ENCODE assay signal across 1 cellular context in the genomic region with DNA sequence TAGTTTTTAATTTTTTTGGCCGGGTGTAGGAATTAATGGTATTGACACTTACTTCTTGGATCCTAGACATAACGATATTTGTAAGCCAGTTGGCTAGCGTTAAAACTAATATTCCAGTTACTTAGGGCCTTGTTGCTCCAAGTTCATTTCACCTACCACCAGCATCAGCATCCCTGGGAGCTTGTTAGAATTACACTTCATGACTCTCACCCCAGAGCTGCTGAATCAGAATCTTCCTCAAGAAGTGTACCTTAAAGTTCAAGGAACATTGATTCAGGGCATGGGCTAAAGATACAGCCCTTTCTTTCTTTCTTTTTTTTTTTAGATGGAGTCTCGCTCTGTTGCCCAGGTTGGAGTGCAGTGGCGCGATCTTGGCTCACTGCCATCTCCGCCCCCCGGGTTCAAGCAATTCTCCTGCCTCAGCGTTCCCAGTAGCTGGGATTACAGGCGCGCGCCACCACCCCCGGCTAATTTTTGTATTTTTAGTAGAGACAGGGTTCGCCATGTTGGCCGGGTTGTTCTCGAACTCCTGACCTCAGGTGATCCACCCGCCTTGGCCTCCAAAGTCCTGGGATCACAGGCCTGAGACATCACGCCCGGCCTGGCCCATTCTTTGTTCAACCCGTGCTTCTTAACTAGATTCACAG.
A peak's percentile ranks its signal among the peaks of the same experiment; 100 is the strongest.
TF ChIP-seq lines count a peak whose summit lies in the region.

No MANE protein-coding gene starts in this region.

TF ChIP-seq in HepG2, 621 proteins besides CTCF, POLR2A, EP300 and RAD21 (continues in another document):
- no peak for TF ChIP-seq STAT5B (CRISPR knock-in tag; IDR thresholded peaks at IDR 0.05)
- no peak for TF ChIP-seq CREBL2 (CRISPR knock-in tag; IDR thresholded peaks at IDR 0.05; ENCODE audit: borderline replicate concordance)
- TF ChIP-seq ATF6 (CRISPR knock-in tag; conservative IDR thresholded peaks at IDR 0.05), result no peak
- no peak for TF ChIP-seq TOPORS (CRISPR knock-in tag; IDR thresholded peaks at IDR 0.05)
- TF ChIP-seq ZNF577 (CRISPR knock-in tag; IDR thresholded peaks at IDR 0.05; ENCODE audit: borderline replicate concordance, low read depth), result no peak
- TF ChIP-seq TAF1 (CRISPR knock-in tag; IDR thresholded peaks at IDR 0.05), result no peak
- no peak for TF ChIP-seq ZNF792 (CRISPR knock-in tag; IDR thresholded peaks at IDR 0.05)
- TF ChIP-seq ZNF878 (CRISPR knock-in tag; IDR thresholded peaks at IDR 0.05), result 0 out of 2 replicates have a peak, but pooled peaks have one; percentile 12
- no peak for TF ChIP-seq HNRNPLL (IDR thresholded peaks at IDR 0.05; ENCODE audit: low read depth, low read length, poor library complexity, severe bottlenecking)
- no peak for TF ChIP-seq RFXAP (CRISPR knock-in tag; IDR thresholded peaks at IDR 0.05; ENCODE audit: borderline replicate concordance)
- TF ChIP-seq ZNF225 (CRISPR knock-in tag; IDR thresholded peaks at IDR 0.05), result 0 out of 2 replicates have a peak, but pooled peaks have one; percentile 33
- TF ChIP-seq FOXO1 (CRISPR knock-in tag; IDR thresholded peaks at IDR 0.05), result no peak
- no peak for TF ChIP-seq RFX5 (IDR thresholded peaks at IDR 0.05; ENCODE audit: low read depth, low read length)
- TF ChIP-seq, protein P1, sequence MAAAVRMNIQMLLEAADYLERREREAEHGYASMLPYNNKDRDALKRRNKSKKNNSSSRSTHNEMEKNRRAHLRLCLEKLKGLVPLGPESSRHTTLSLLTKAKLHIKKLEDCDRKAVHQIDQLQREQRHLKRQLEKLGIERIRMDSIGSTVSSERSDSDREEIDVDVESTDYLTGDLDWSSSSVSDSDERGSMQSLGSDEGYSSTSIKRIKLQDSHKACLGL (CRISPR knock-in tag; IDR thresholded peaks at IDR 0.05), result no peak
- TF ChIP-seq, protein P2, sequence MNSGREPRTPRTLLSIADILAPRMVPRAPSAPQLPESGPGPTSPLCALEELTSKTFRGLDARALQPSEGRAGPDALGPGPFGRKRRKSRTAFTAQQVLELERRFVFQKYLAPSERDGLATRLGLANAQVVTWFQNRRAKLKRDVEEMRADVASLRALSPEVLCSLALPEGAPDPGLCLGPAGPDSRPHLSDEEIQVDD (CRISPR knock-in tag; IDR thresholded peaks at IDR 0.05; ENCODE audit: borderline replicate concordance), result 0 out of 2 replicates have a peak, but pooled peaks have one; percentile 51
- TF ChIP-seq ZNF264 (CRISPR knock-in tag; IDR thresholded peaks at IDR 0.05), result no peak
- TF ChIP-seq ZNF720 (CRISPR knock-in tag; IDR thresholded peaks at IDR 0.05), result no peak
- TF ChIP-seq ARID4A (CRISPR knock-in tag; IDR thresholded peaks at IDR 0.05; ENCODE audit: borderline replicate concordance), result no peak
- TF ChIP-seq NFE2L2 (IDR thresholded peaks at IDR 0.05; ENCODE audit: low read length), result no peak
- 0 out of 2 replicates have a peak, but pooled peaks have one; percentile 29 for TF ChIP-seq ZNF501 (CRISPR knock-in tag; IDR thresholded peaks at IDR 0.05)
- no peak for TF ChIP-seq MAX (IDR thresholded peaks at IDR 0.05)
- no peak for TF ChIP-seq ZMAT3 (CRISPR knock-in tag; conservative IDR thresholded peaks at IDR 0.05)
- TF ChIP-seq KDM2A (CRISPR knock-in tag; IDR thresholded peaks at IDR 0.05; ENCODE audit: borderline replicate concordance, low read depth), result no peak
- TF ChIP-seq ZSCAN30 (CRISPR knock-in tag; IDR thresholded peaks at IDR 0.05), result no peak
- TF ChIP-seq, protein P3, sequence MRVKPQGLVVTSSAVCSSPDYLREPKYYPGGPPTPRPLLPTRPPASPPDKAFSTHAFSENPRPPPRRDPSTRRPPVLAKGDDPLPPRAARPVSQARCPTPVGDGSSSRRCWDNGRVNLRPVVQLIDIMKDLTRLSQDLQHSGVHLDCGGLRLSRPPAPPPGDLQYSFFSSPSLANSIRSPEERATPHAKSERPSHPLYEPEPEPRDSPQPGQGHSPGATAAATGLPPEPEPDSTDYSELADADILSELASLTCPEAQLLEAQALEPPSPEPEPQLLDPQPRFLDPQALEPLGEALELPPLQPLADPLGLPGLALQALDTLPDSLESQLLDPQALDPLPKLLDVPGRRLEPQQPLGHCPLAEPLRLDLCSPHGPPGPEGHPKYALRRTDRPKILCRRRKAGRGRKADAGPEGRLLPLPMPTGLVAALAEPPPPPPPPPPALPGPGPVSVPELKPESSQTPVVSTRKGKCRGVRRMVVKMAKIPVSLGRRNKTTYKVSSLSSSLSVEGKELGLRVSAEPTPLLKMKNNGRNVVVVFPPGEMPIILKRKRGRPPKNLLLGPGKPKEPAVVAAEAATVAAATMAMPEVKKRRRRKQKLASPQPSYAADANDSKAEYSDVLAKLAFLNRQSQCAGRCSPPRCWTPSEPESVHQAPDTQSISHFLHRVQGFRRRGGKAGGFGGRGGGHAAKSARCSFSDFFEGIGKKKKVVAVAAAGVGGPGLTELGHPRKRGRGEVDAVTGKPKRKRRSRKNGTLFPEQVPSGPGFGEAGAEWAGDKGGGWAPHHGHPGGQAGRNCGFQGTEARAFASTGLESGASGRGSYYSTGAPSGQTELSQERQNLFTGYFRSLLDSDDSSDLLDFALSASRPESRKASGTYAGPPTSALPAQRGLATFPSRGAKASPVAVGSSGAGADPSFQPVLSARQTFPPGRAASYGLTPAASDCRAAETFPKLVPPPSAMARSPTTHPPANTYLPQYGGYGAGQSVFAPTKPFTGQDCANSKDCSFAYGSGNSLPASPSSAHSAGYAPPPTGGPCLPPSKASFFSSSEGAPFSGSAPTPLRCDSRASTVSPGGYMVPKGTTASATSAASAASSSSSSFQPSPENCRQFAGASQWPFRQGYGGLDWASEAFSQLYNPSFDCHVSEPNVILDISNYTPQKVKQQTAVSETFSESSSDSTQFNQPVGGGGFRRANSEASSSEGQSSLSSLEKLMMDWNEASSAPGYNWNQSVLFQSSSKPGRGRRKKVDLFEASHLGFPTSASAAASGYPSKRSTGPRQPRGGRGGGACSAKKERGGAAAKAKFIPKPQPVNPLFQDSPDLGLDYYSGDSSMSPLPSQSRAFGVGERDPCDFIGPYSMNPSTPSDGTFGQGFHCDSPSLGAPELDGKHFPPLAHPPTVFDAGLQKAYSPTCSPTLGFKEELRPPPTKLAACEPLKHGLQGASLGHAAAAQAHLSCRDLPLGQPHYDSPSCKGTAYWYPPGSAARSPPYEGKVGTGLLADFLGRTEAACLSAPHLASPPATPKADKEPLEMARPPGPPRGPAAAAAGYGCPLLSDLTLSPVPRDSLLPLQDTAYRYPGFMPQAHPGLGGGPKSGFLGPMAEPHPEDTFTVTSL (CRISPR knock-in tag; IDR thresholded peaks at IDR 0.05; ENCODE audit: borderline replicate concordance), result 0 out of 2 replicates have a peak, but pooled peaks have one; percentile 13
- no peak for TF ChIP-seq GFI1 (CRISPR knock-in tag; IDR thresholded peaks at IDR 0.05; ENCODE audit: borderline replicate concordance)
- TF ChIP-seq, protein P4, sequence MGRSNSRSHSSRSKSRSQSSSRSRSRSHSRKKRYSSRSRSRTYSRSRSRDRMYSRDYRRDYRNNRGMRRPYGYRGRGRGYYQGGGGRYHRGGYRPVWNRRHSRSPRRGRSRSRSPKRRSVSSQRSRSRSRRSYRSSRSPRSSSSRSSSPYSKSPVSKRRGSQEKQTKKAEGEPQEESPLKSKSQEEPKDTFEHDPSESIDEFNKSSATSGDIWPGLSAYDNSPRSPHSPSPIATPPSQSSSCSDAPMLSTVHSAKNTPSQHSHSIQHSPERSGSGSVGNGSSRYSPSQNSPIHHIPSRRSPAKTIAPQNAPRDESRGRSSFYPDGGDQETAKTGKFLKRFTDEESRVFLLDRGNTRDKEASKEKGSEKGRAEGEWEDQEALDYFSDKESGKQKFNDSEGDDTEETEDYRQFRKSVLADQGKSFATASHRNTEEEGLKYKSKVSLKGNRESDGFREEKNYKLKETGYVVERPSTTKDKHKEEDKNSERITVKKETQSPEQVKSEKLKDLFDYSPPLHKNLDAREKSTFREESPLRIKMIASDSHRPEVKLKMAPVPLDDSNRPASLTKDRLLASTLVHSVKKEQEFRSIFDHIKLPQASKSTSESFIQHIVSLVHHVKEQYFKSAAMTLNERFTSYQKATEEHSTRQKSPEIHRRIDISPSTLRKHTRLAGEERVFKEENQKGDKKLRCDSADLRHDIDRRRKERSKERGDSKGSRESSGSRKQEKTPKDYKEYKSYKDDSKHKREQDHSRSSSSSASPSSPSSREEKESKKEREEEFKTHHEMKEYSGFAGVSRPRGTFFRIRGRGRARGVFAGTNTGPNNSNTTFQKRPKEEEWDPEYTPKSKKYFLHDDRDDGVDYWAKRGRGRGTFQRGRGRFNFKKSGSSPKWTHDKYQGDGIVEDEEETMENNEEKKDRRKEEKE (IDR thresholded peaks at IDR 0.05), result no peak
- TF ChIP-seq MEIS1 (CRISPR knock-in tag; IDR thresholded peaks at IDR 0.05; ENCODE audit: borderline replicate concordance), result no peak
- TF ChIP-seq ZBTB20 (CRISPR knock-in tag; IDR thresholded peaks at IDR 0.05; ENCODE audit: borderline replicate concordance, low read depth), result no peak
- TF ChIP-seq SP140L (CRISPR knock-in tag; IDR thresholded peaks at IDR 0.05; ENCODE audit: borderline replicate concordance), result no peak
- TF ChIP-seq, protein P5, sequence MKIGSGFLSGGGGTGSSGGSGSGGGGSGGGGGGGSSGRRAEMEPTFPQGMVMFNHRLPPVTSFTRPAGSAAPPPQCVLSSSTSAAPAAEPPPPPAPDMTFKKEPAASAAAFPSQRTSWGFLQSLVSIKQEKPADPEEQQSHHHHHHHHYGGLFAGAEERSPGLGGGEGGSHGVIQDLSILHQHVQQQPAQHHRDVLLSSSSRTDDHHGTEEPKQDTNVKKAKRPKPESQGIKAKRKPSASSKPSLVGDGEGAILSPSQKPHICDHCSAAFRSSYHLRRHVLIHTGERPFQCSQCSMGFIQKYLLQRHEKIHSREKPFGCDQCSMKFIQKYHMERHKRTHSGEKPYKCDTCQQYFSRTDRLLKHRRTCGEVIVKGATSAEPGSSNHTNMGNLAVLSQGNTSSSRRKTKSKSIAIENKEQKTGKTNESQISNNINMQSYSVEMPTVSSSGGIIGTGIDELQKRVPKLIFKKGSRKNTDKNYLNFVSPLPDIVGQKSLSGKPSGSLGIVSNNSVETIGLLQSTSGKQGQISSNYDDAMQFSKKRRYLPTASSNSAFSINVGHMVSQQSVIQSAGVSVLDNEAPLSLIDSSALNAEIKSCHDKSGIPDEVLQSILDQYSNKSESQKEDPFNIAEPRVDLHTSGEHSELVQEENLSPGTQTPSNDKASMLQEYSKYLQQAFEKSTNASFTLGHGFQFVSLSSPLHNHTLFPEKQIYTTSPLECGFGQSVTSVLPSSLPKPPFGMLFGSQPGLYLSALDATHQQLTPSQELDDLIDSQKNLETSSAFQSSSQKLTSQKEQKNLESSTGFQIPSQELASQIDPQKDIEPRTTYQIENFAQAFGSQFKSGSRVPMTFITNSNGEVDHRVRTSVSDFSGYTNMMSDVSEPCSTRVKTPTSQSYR (CRISPR knock-in tag; IDR thresholded peaks at IDR 0.05; ENCODE audit: borderline replicate concordance), result no peak
- TF ChIP-seq ZMYM2 (CRISPR knock-in tag; IDR thresholded peaks at IDR 0.05), result peak; percentile 25; the same call in 1 of the 2 replicates
- no peak for TF ChIP-seq ZKSCAN1 (IDR thresholded peaks at IDR 0.05; ENCODE audit: low read length)
- no peak for TF ChIP-seq BRD4 (CRISPR knock-in tag; IDR thresholded peaks at IDR 0.05)
- TF ChIP-seq NCOA2 (CRISPR knock-in tag; IDR thresholded peaks at IDR 0.05), result no peak
- TF ChIP-seq ARID2 (CRISPR knock-in tag; IDR thresholded peaks at IDR 0.05; ENCODE audit: borderline replicate concordance), result no peak
- no peak for TF ChIP-seq SMAD1 (CRISPR knock-in tag; IDR thresholded peaks at IDR 0.05; ENCODE audit: borderline replicate concordance, low read depth)
- 0 out of 2 replicates have a peak, but pooled peaks have one; percentile 9 for TF ChIP-seq CCDC6 (CRISPR knock-in tag; IDR thresholded peaks at IDR 0.05)
- TF ChIP-seq ARNT (IDR thresholded peaks at IDR 0.05), result no peak
- TF ChIP-seq ZNF160 (CRISPR knock-in tag; IDR thresholded peaks at IDR 0.05), result no peak
- no peak for TF ChIP-seq ZFAT (CRISPR knock-in tag; conservative IDR thresholded peaks at IDR 0.05)
- no peak for TF ChIP-seq ZNF343 (CRISPR knock-in tag; IDR thresholded peaks at IDR 0.05)
- no peak for TF ChIP-seq KLF11 (CRISPR knock-in tag; IDR thresholded peaks at IDR 0.05)
